ENCODE assay signal across 1 cellular context in genomic region chr7:30936650-30937245, GRCh38.
TF ChIP-seq lines count a peak whose summit lies in the region.

No MANE protein-coding gene starts in this region.

TF ChIP-seq in H1, 55 proteins besides CTCF, POLR2A, EP300 and RAD21:
- TF ChIP-seq ATF3 (IDR thresholded peaks at IDR 0.05; ENCODE audit: insufficient read depth, low read depth, low read length) (no peak), TAF1 (IDR thresholded peaks at IDR 0.05; ENCODE audit: low read depth, low read length) (no peak), CBX5 (IDR thresholded peaks at IDR 0.05; ENCODE audit: low read depth, low read length) (no peak), SP1 (IDR thresholded peaks at IDR 0.05; ENCODE audit: low read depth, low read length) (no peak), SIN3A (conservative IDR thresholded peaks at IDR 0.05 in 1 of 2, IDR thresholded peaks at IDR 0.05 in 1 of 2; ENCODE audit: low read depth in 1 of 2, low read length in 2 of 2) (no peak), CREB1 (IDR thresholded peaks at IDR 0.05) (no peak), KDM5A (IDR thresholded peaks at IDR 0.05; ENCODE audit: low read length) (no peak), SIRT6 (IDR thresholded peaks at IDR 0.05; ENCODE audit: low read length) (no peak), BRCA1 (IDR thresholded peaks at IDR 0.05; ENCODE audit: low read depth, low read length) (no peak), TEAD4 (IDR thresholded peaks at IDR 0.05; ENCODE audit: low read depth, low read length) (no peak), MAFK (IDR thresholded peaks at IDR 0.05; ENCODE audit: low read depth, low read length) (no peak), EGR1 (IDR thresholded peaks at IDR 0.05; ENCODE audit: borderline replicate concordance, low read depth, low read length) (no peak), TCF12 (IDR thresholded peaks at IDR 0.05; ENCODE audit: low read depth, low read length) (no peak), SP4 (IDR thresholded peaks at IDR 0.05; ENCODE audit: low read length) (no peak), RFX5 (IDR thresholded peaks at IDR 0.05; ENCODE audit: borderline replicate concordance, low read depth, low read length) (no peak), SRF (IDR thresholded peaks at IDR 0.05; ENCODE audit: low read depth, low read length) (no peak), TBP (IDR thresholded peaks at IDR 0.05; ENCODE audit: low read depth, low read length) (no peak), FOSL1 (IDR thresholded peaks at IDR 0.05; ENCODE audit: insufficient read depth, low read depth, low read length) (no peak), CHD1 (IDR thresholded peaks at IDR 0.05; ENCODE audit: low read depth, low read length) (no peak)
- TF ChIP-seq, protein P1, sequence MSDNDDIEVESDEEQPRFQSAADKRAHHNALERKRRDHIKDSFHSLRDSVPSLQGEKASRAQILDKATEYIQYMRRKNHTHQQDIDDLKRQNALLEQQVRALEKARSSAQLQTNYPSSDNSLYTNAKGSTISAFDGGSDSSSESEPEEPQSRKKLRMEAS (IDR thresholded peaks at IDR 0.05): no peak
